Comparison of ENCODE assay signal across 8 cellular contexts in the genomic region with DNA sequence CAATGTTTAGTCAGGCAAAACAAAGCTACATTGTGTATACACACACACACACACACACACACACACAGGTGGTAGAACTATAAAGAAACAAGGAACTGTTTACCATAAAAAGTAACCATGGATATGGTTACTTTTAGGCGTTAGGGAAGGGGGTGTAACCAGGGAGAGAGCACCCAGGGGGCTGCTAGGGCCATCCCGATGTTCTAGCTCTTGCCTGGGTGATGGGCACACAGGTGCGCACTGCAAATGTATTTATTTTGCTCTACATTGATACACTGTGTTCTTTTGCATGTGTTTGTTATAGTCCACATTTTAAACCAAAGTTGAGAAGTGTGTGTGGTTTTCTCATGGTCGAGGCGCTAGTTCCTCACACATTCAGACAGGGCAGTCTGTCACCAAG.
"Had no signal": no experiment of that assay in that cellular context is flagged by ENCODE, and none has a peak within 500 bp of the region (broad histone marks: within the 10 kb centered on the region; RNA-seq: fewer than 3 reads in every experiment).

No MANE protein-coding gene starts in this region.

- H3K27ac Mint-ChIP-seq: IgD-negative memory B cell had no signal

- H3K4me1 Mint-ChIP-seq: IgD-negative memory B cell had no signal

- ATAC-seq: HepG2, K562 had no signal

- H3K27ac ChIP-seq: HL-60, KMS-11 had no signal

- H3K27me3 Mint-ChIP-seq: IgD-negative memory B cell had no signal

- DNase-seq: IMR-90, KBM-7, KG1 had no signal

- H3K4me3 ChIP-seq: K562 had no signal

- H3K4me3 Mint-ChIP-seq: IgD-negative memory B cell had no signal

- H3K36me3 Mint-ChIP-seq: IgD-negative memory B cell had no signal
